Comparison of ENCODE assay signal across 21 cellular contexts in the genomic region with DNA sequence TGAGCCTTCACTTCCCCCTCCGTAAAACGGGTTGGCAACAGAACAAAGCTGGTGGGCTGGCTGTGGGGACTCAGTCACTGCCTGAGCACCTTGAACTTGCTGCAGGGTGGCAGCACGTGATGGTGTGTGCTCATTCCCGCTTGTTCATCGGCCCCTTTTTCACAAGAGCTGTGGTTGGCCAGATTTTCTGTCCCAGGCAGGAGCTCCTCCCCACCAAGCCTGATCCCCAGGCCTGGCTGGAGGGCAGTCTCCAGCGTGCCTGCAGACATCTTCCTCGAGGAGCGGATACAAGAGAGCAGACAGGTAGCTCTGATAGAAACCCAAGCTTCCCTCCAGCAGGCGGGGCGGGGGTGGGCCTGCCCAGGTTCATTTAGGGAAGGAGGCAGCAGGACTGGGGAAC.
DNase-seq lines count a peak whose midpoint lies in the region; ATAC-seq, FAIRE-seq and TF ChIP-seq lines count a peak whose summit lies in the region.
"Had no signal": no experiment of that assay in that cellular context is flagged by ENCODE, and none has a peak within 500 bp of the region (broad histone marks: within the 10 kb centered on the region; RNA-seq: fewer than 3 reads in every experiment).

No MANE protein-coding gene starts in this region.

- no peak overlapping the region for H2BK120ac ChIP-seq in mesendoderm (ENCODE audit: low read depth, low read length)

- H3K4me3 ChIP-seq in HCT116 (replicated peaks in 1 of 2; ENCODE audit: low read depth in 1 of 2, low read length in 2 of 2) (no peak overlapping the region), K562 (no peak overlapping the region), mesendoderm (ENCODE audit: low read length) (no peak overlapping the region)
- H3K4me3 ChIP-seq: SJSA1 had no signal

- RAD21 ChIA-PET in HCT116 (lab: Charles Lee; ENCODE audit: low non-redundant PET in 1 of 2, low total read pairs in 2 of 2, uncharacterized antibody in 2 of 2, unreplicated experiment in 2 of 2) = no interaction called here

- TF ChIP-seq POLR2A in HCT116 (IDR thresholded peaks at IDR 0.05; ENCODE audit: borderline replicate concordance, extremely low read depth, insufficient read depth, insufficient read length) (no peak), K562 (conservative IDR thresholded peaks at IDR 0.05) (no peak)

- H3K27me3 ChIP-seq in HCT116 (ENCODE audit: insufficient read depth, low read length) (no peaks in the 10 kb centered on the region), K562 (ENCODE audit: control insufficient read depth in 2 of 2, insufficient read depth in 2 of 2, low read length in 2 of 2) (peaks cover 3 to 76% of the 10 kb centered on the region in 2 experiments; a peak in 3 of 5 replicates), mesendoderm (ENCODE audit: insufficient read depth, low read length, poor library complexity) (no peaks in the 10 kb centered on the region)
- H3K27me3 ChIP-seq: SJSA1 had no signal

- 2% methylated on average over 10 of the region's 10 CpGs for WGBS in K562 (ENCODE audit: insufficient coverage, low coverage, missing lambda C conversion rate)
- no CpG with 5 or more reads among the region's 10 CpGs for WGBS in mesendoderm (ENCODE audit: extremely low coverage, insufficient coverage, low lambda C conversion rate)

- H3K4me1 ChIP-seq in HCT116 (ENCODE audit: control insufficient read depth in 1 of 2, insufficient read depth in 2 of 2, low read length in 2 of 2) (no peaks in the 10 kb centered on the region), K562 (replicated peaks in 1 of 2; ENCODE audit: control insufficient read depth in 2 of 2, insufficient read depth in 2 of 2, low read length in 2 of 2) (no peaks in the 10 kb centered on the region), mesendoderm (ENCODE audit: control insufficient read depth, low read depth, low read length) (no peaks in the 10 kb centered on the region)
- H3K4me1 ChIP-seq: SJSA1 had no signal

- H2BK5ac ChIP-seq in mesendoderm (ENCODE audit: low read length) = no peak overlapping the region

- BruUV-seq in HCT116 (replicated peaks; lab: Mats Ljungman, UMichigan) = no TSS peak
- no TSS peak for BruUV-seq in K562 (replicated peaks; lab: Mats Ljungman, UMichigan)

- H3K4me2 ChIP-seq in HCT116 (ENCODE audit: low read length) = no peak overlapping the region
- no peak overlapping the region for H3K4me2 ChIP-seq in K562 (ENCODE audit: insufficient read depth, low read length)
- H3K4me2 ChIP-seq in mesendoderm (ENCODE audit: low read length) = no peak overlapping the region

- H3K27ac ChIP-seq in HCT116 (ENCODE audit: low read depth, low read length) (no peak overlapping the region), K562 (ENCODE audit: extremely low read depth, low read depth, low read length) (no peak overlapping the region), mesendoderm (ENCODE audit: low read depth, low read length) (no peak overlapping the region)
- H3K27ac ChIP-seq: SJSA1 had no signal

- no peak for TF ChIP-seq CTCF in HCT116 (IDR thresholded peaks at IDR 0.05 in 2 of 3, conservative IDR thresholded peaks at IDR 0.05 in 1 of 3; ENCODE audit: borderline replicate concordance in 1 of 3, insufficient read depth in 1 of 3, low read depth in 2 of 3, low read length in 2 of 3)
- no peak for TF ChIP-seq CTCF in K562 (IDR thresholded peaks at IDR 0.05 in 2 of 3, conservative IDR thresholded peaks at IDR 0.05 in 1 of 3; ENCODE audit: insufficient read depth in 2 of 3, low read depth in 1 of 3, low read length in 3 of 3)

- H3K9me2 ChIP-seq in HCT116 (ENCODE audit: insufficient read depth) = no peaks in the 10 kb centered on the region

- no peaks in the 10 kb centered on the region for H3K36me3 ChIP-seq in HCT116 (ENCODE audit: control insufficient read depth in 1 of 2, insufficient read depth in 2 of 2, low read length in 2 of 2)
- no peaks in the 10 kb centered on the region for H3K36me3 ChIP-seq in K562 (ENCODE audit: control insufficient read depth, insufficient read depth, low read length)
- H3K36me3 ChIP-seq in mesendoderm (ENCODE audit: control insufficient read depth, insufficient read depth, low read length) = no peaks in the 10 kb centered on the region
- H3K36me3 ChIP-seq: SJSA1 had no signal

- no peak overlapping the region for H4K8ac ChIP-seq in mesendoderm (ENCODE audit: low read depth, low read length)

- no peak overlapping the region for H3K9ac ChIP-seq in HCT116 (ENCODE audit: low read length)
- no peak overlapping the region; a peak in 1 of 4 replicates for H3K9ac ChIP-seq in K562 (ENCODE audit: insufficient read depth in 1 of 2, low read depth in 2 of 2, low read length in 2 of 2)
- H3K9ac ChIP-seq in mesendoderm (ENCODE audit: low read length) = no peak overlapping the region

- H3K79me2 ChIP-seq in HCT116 (ENCODE audit: insufficient read depth, low read length) (no peaks in the 10 kb centered on the region), K562 (ENCODE audit: control insufficient read depth, insufficient read depth, low read length) (no peaks in the 10 kb centered on the region), mesendoderm (ENCODE audit: control insufficient read depth, insufficient read depth, low read length) (no peaks in the 10 kb centered on the region)

- no peak overlapping the region for H3K18ac ChIP-seq in mesendoderm (ENCODE audit: low read length)

- intact Hi-C loops in HCT116 (cut with micrococcal nuclease) = no loop called here
- intact Hi-C loops in K562 (cut with micrococcal nuclease) = loop anchor here (5.0 kb wide), 1 partner anchor 104 kb away; the partner anchor contains the start of gene COL27A1

- POLR2A ChIA-PET in HCT116 (lab: Charles Lee) (no interaction called here), K562 (lab: Yijun Ruan, JAX) (interaction anchor here (0.6 to 1.0 kb wide), 3 partner anchors 47 to 404 kb away, joined by 3 read pairs; no protein-coding TSS in a partner anchor)

- peak; percentile 69 for DNase-seq in ELF-1 (ENCODE audit: low read depth, low spot score)
- DNase-seq in HCT116 (ENCODE audit: low read depth, low spot score) = no peak
- DNase-seq in K562 (ENCODE audit: extremely low read depth in 1 of 4, low spot score in 3 of 4) = no peak
- peak; percentile 62 for DNase-seq in mesendoderm
- no peak for DNase-seq in NCI-H446 treated with DMSO at 0.1 percent for 48 hours (lab: John Stamatoyannopoulos, UW)
- no peak for DNase-seq in activated T-cell treated with anti-CD3 and anti-CD28 coated beads, Interleukin-2, amount 50 U/mL, for 1 hour
- DNase-seq: AML-193; CD8-positive, alpha-beta T cell; GDM1; KBM-7; NCI-H1092; NCI-H146; NCI-H2029 treated with DMSO at 0.1 percent for 48 hours; NCI-H226; NCI-H524 had no signal

- H3K23ac ChIP-seq in mesendoderm (ENCODE audit: low read length) = no peak overlapping the region

- TF ChIP-seq RAD21 in HCT116 (IDR thresholded peaks at IDR 0.05; ENCODE audit: low read depth) = no peak
- TF ChIP-seq RAD21 in K562 (CRISPR knock-in tag; conservative IDR thresholded peaks at IDR 0.05 in 1 of 2, IDR thresholded peaks at IDR 0.05 in 1 of 2) = no peak

- no peak overlapping the region for H3K4ac ChIP-seq in mesendoderm (ENCODE audit: low read depth, low read length)

- no peak for FAIRE-seq in K562 (lab: Jason Lieb, UNC)
- FAIRE-seq: GM19239, H54, RCC 7860 had no signal

- no peaks in the 10 kb centered on the region for H3K9me1 ChIP-seq in K562 (ENCODE audit: control insufficient read depth, insufficient read depth, low read length)

- no peaks in the 10 kb centered on the region for H3K79me1 ChIP-seq in mesendoderm (ENCODE audit: low read length)

- no peak overlapping the region for H4K5ac ChIP-seq in mesendoderm (ENCODE audit: low read length)

- H2AFZ ChIP-seq in HCT116 (ENCODE audit: low read depth, low read length, poor library complexity, severe bottlenecking) = no peak overlapping the region
- no peak overlapping the region for H2AFZ ChIP-seq in K562 (ENCODE audit: low read depth, low read length)

- TF ChIP-seq EP300 in K562 (IDR thresholded peaks at IDR 0.05; ENCODE audit: low read length) = no peak

- no peak overlapping the region for H2BK15ac ChIP-seq in mesendoderm (replicated peaks; ENCODE audit: low read depth)

- CTCF ChIA-PET in HCT116 (lab: Charles Lee) = no interaction called here
- CTCF ChIA-PET in K562 (lab: Yijun Ruan, JAX; ENCODE audit: low intra/inter-chr PET ratio) = no interaction called here

- H4K20me1 ChIP-seq in HCT116 (ENCODE audit: insufficient read depth) (no peaks in the 10 kb centered on the region), K562 (replicated peaks; ENCODE audit: control insufficient read depth, insufficient read depth, low read length) (peaks cover 13% of the 10 kb centered on the region)

- ATAC-seq in HCT116 = 0 out of 2 replicates have a peak, but pooled peaks have one; percentile 21
- ATAC-seq in K562 = peak; percentile 19; the same call in 1 of the 3 replicates
- no peak for ATAC-seq in HG03342 (IDR thresholded peaks at IDR 0.05; ENCODE audit: unreplicated experiment)
- ATAC-seq in GM18873 (IDR thresholded peaks at IDR 0.05; ENCODE audit: low FRiP score, unreplicated experiment) = no peak
- ATAC-seq: CD8-positive, alpha-beta T cell had no signal

- no peaks in the 10 kb centered on the region for H3K9me3 ChIP-seq in HCT116 (ENCODE audit: control insufficient read depth in 1 of 2, insufficient read depth in 1 of 2, low read depth in 1 of 2, low read length in 2 of 2)
- H3K9me3 ChIP-seq in K562 (replicated peaks; ENCODE audit: control insufficient read depth, insufficient read depth, low read depth, low read length) = no peaks in the 10 kb centered on the region
- H3K9me3 ChIP-seq: SJSA1 had no signal

- in situ Hi-C loops in K562 (cut with MboI) = no loop called here

- no peak overlapping the region for H3K56ac ChIP-seq in mesendoderm (ENCODE audit: low read length)

- H2AK5ac ChIP-seq in mesendoderm (ENCODE audit: low read length) = no peak overlapping the region

TF ChIP-seq in HCT116, 20 proteins besides CTCF, POLR2A, EP300 and RAD21:
- TF ChIP-seq ZFX (IDR thresholded peaks at IDR 0.05) (no peak), POLR2AphosphoS5 (IDR thresholded peaks at IDR 0.05; ENCODE audit: low read depth, low read length) (no peak)

TF ChIP-seq in K562, 482 proteins besides CTCF, POLR2A, EP300 and RAD21:
- TF ChIP-seq PRMT5 (CRISPR knock-in tag; IDR thresholded peaks at IDR 0.05) (no peak), ZEB2 (IDR thresholded peaks at IDR 0.05) (no peak)
- TF ChIP-seq, protein P1, sequence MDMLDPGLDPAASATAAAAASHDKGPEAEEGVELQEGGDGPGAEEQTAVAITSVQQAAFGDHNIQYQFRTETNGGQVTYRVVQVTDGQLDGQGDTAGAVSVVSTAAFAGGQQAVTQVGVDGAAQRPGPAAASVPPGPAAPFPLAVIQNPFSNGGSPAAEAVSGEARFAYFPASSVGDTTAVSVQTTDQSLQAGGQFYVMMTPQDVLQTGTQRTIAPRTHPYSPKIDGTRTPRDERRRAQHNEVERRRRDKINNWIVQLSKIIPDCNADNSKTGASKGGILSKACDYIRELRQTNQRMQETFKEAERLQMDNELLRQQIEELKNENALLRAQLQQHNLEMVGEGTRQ (CRISPR knock-in tag; IDR thresholded peaks at IDR 0.05) = peak; percentile 20; the same call in 1 of the 2 replicates

Comparison
In these comparisons a context has a peak if more than half of its experiments do, and no peak if none do; other contexts are left out.
1. DNase-seq: peak in ELF-1 (single experiment) and mesendoderm (single experiment); none in HCT116 (single experiment), K562 (0 of 4), NCI-H446 treated with DMSO at 0.1 percent for 48 hours (single experiment) and activated T-cell treated with anti-CD3 and anti-CD28 coated beads, Interleukin-2, amount 50 U/mL, for 1 hour (single experiment).
2. ATAC-seq: peak in HCT116 (single experiment) and K562 (single experiment); none in HG03342 (single experiment) and GM18873 (single experiment).